8 cellular contexts compared by ENCODE assay signal in the genomic region with DNA sequence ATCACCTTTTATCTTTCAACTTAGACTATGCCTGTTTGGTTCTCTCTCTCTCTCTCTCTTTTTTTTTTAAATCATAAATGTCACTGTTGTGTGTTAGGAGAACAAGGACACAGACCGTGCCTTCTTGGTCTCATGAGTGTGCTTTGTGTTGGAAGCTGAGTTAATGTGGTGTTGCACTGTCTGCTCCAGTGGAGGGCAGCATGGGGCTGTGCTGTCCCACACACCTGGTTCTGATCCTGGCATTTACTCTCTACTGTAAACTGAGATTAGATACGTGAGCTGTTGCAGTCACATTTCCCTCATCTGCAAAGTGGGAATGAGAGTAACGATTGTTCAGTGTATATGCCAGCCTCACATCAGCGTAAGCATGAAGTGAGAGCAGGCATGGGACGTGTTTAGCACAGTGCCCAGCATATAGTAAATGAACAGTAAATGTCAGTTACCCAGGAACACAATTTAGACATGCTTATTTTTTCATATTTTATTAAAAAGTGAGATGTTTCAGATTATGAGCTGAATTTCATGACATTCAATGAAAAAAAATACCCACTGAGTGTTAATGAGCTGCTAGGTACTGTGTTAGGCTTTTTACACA.
DNase-seq lines count a peak whose midpoint lies in the region; ATAC-seq lines count a peak whose summit lies in the region.

No MANE protein-coding gene starts in this region.

- peaks cover 2% of the 10 kb centered on the region for H3K36me3 Mint-ChIP-seq in activated CD8-positive, alpha-beta T cell treated with anti-CD3 and anti-CD28 coated beads, Interleukin-2, amount 10 ng/mL, durations not matched to agents 7 days and 5 days (ENCODE audit: low read depth)

- no peak overlapping the region for H3K4me3 Mint-ChIP-seq in activated CD8-positive, alpha-beta T cell treated with anti-CD3 and anti-CD28 coated beads, Interleukin-2, amount 10 ng/mL, durations not matched to agents 7 days and 5 days

- peaks cover 5% of the 10 kb centered on the region for H3K4me1 Mint-ChIP-seq in activated CD8-positive, alpha-beta T cell treated with anti-CD3 and anti-CD28 coated beads, Interleukin-2, amount 10 ng/mL, durations not matched to agents 7 days and 5 days (ENCODE audit: low read depth)

- H3K9me3 Mint-ChIP-seq in activated CD8-positive, alpha-beta T cell treated with anti-CD3 and anti-CD28 coated beads, Interleukin-2, amount 10 ng/mL, durations not matched to agents 7 days and 5 days (ENCODE audit: insufficient read depth): no peaks in the 10 kb centered on the region

- H3K27me3 Mint-ChIP-seq in activated CD8-positive, alpha-beta T cell treated with anti-CD3 and anti-CD28 coated beads, Interleukin-2, amount 10 ng/mL, durations not matched to agents 7 days and 5 days (ENCODE audit: low read depth): no peaks in the 10 kb centered on the region

- CTCF ChIA-PET in activated CD8-positive, alpha-beta T cell treated with anti-CD3 and anti-CD28 coated beads, Interleukin-2, amount 10 ng/mL, durations not matched to agents 7 days and 5 days (lab: Charles Lee): interaction anchor here (0.7 to 1.2 kb wide), 3 partner anchors 63 to 1130 kb away, joined by 3 read pairs; no protein-coding TSS in a partner anchor

- ATAC-seq in activated CD8-positive, alpha-beta T cell treated with anti-CD3 and anti-CD28 coated beads, Interleukin-2, amount 10 ng/mL, durations not matched to agents 7 days and 5 days: peak; percentile 30
- ATAC-seq in GM18511 (IDR thresholded peaks at IDR 0.05; ENCODE audit: unreplicated experiment) (no peak), GM18873 (IDR thresholded peaks at IDR 0.05; ENCODE audit: low FRiP score, unreplicated experiment) (no peak)

- no peak overlapping the region for H3K27ac Mint-ChIP-seq in activated CD8-positive, alpha-beta T cell treated with anti-CD3 and anti-CD28 coated beads, Interleukin-2, amount 10 ng/mL, durations not matched to agents 7 days and 5 days

- in situ Hi-C loops in KBM-7 (cut with MboI; ENCODE audit: low pct_unique_long_range_greater_than_20kb, low sequenced_read_pairs): no loop called here

- DNase-seq in DMS153 (lab: John Stamatoyannopoulos, UW) (peak; percentile 25), DMS153 treated with DMSO at 0.1 percent for 48 hours (lab: John Stamatoyannopoulos, UW; ENCODE audit: unreplicated experiment) (no peak), KBM-7 (peak; percentile 43), iPS DF 4.7 (ENCODE audit: extremely low read depth, low spot score) (peak; percentile 62), GDM1 (lab: John Stamatoyannopoulos, UW) (no peak)
- peak; percentile 32 for DNase-seq in activated CD8-positive, alpha-beta T cell treated with anti-CD3 and anti-CD28 coated beads, Interleukin-2, amount 10 ng/mL, durations not matched to agents 7 days and 5 days

- POLR2A ChIA-PET in activated CD8-positive, alpha-beta T cell treated with anti-CD3 and anti-CD28 coated beads, Interleukin-2, amount 10 ng/mL, durations not matched to agents 7 days and 5 days (lab: Charles Lee): no interaction called here

Comparison
In these comparisons a context has a peak if more than half of its experiments do, and no peak if none do; other contexts are left out.
1. DNase-seq: peak in DMS153 (single experiment), KBM-7 (single experiment), activated CD8-positive, alpha-beta T cell treated with anti-CD3 and anti-CD28 coated beads, Interleukin-2, amount 10 ng/mL, durations not matched to agents 7 days and 5 days (single experiment) and iPS DF 4.7 (single experiment); none in DMS153 treated with DMSO at 0.1 percent for 48 hours (single experiment) and GDM1 (single experiment).